In genomic region chr21:37871121-37871862, GRCh38 we compare ENCODE assay signal across 16 cellular contexts. TPM values are rescaled to one million over a fixed set of nuclear protein-coding genes. Genes with fewer than 3 reads are reported as not detected.
DNase-seq lines count a peak whose midpoint lies in the region; ATAC-seq and TF ChIP-seq lines count a peak whose summit lies in the region.
"Had no signal": no experiment of that assay in that cellular context is flagged by ENCODE, and none has a peak within 500 bp of the region (broad histone marks: within the 10 kb centered on the region; RNA-seq: fewer than 3 reads in every experiment).

No MANE protein-coding gene starts in this region.

- TF ChIP-seq CTCF in AG09309 (IDR thresholded peaks at IDR 0.05; ENCODE audit: control insufficient read depth, insufficient read depth, low read depth, low read length, missing control alignments) (no peak), choroid plexus epithelial cell (conservative IDR thresholded peaks at IDR 0.05; ENCODE audit: low read depth, low read length) (no peak), natural killer cell (IDR thresholded peaks at IDR 0.05) (no peak)

- no peak overlapping the region for H3K4me3 ChIP-seq in AG09309 (ENCODE audit: control insufficient read depth, low read depth, low read length)
- H3K4me3 ChIP-seq in choroid plexus epithelial cell (ENCODE audit: low read depth, low read length): no peak overlapping the region

- no peak overlapping the region for H3K27ac Mint-ChIP-seq in natural killer cell
- H3K27ac Mint-ChIP-seq: activated naive CD4-positive, alpha-beta T cell treated with anti-CD3 and anti-CD28 coated beads, Interleukin-2, amount 10 ng/mL, durations not matched to agents 7 days and 5 days had no signal

- peak; percentile 67 for DNase-seq in AG09309 (ENCODE audit: low read depth)
- peak; percentile 78 for DNase-seq in M059J (ENCODE audit: low read depth)
- DNase-seq in choroid plexus epithelial cell (ENCODE audit: low read depth): peak; percentile 83
- DNase-seq in kidney tubule cell (ENCODE audit: low spot score): peak; percentile 74
- no peak for DNase-seq in activated T-cell treated with anti-CD3 and anti-CD28 coated beads, Interleukin-2, amount 50 U/mL, for 1 hour
- no peak for DNase-seq in SHP77 (lab: John Stamatoyannopoulos, UW)
- no peak for DNase-seq in natural killer cell
- DNase-seq: activated CD8-positive, alpha-beta memory T cell treated with anti-CD3 and anti-CD28 coated beads, Interleukin-2, amount 50 U/mL, for 4 hours; activated naive CD4-positive, alpha-beta T cell treated with anti-CD3 and anti-CD28 coated beads, Interleukin-2, amount 10 ng/mL, durations not matched to agents 7 days and 5 days; DMS79 treated with DMSO at 0.1 percent for 48 hours; midbrain; NCI-H1436; NCI-H526 had no signal

- H3K9me3 Mint-ChIP-seq in natural killer cell: no peaks in the 10 kb centered on the region
- H3K9me3 Mint-ChIP-seq: activated naive CD4-positive, alpha-beta T cell treated with anti-CD3 and anti-CD28 coated beads, Interleukin-2, amount 10 ng/mL, durations not matched to agents 7 days and 5 days had no signal

- H3K4me3 Mint-ChIP-seq in natural killer cell: no peak overlapping the region
- H3K4me3 Mint-ChIP-seq: activated naive CD4-positive, alpha-beta T cell treated with anti-CD3 and anti-CD28 coated beads, Interleukin-2, amount 10 ng/mL, durations not matched to agents 7 days and 5 days had no signal

- ATAC-seq in HG02885 (IDR thresholded peaks at IDR 0.05; ENCODE audit: poor library complexity, unreplicated experiment): no peak
- ATAC-seq in natural killer cell: no peak
- ATAC-seq: Panc1 had no signal

- no peaks in the 10 kb centered on the region for H3K36me3 Mint-ChIP-seq in natural killer cell
- H3K36me3 Mint-ChIP-seq: activated naive CD4-positive, alpha-beta T cell treated with anti-CD3 and anti-CD28 coated beads, Interleukin-2, amount 10 ng/mL, durations not matched to agents 7 days and 5 days had no signal

- intact Hi-C loops in natural killer cell (cut with micrococcal nuclease): no loop called here

- no peaks in the 10 kb centered on the region for H3K4me1 Mint-ChIP-seq in natural killer cell
- H3K4me1 Mint-ChIP-seq: activated naive CD4-positive, alpha-beta T cell treated with anti-CD3 and anti-CD28 coated beads, Interleukin-2, amount 10 ng/mL, durations not matched to agents 7 days and 5 days had no signal

- H3K27me3 Mint-ChIP-seq in natural killer cell (ENCODE audit: low read depth in 2 of 2): peaks cover 3 to 10% of the 10 kb centered on the region in 2 donors

RNA-seq across cellular contexts. Expression of gene KCNJ6, which starts 45.0 kb away (rescaled TPM):
- 0.12 and 0.15 TPM in 2 replicates for total RNA-seq in M059J (2014; rRNA removed; shearing (Covaris generic))
- not detected for total RNA-seq in natural killer cell
- total RNA-seq: T-helper 1 cell treated with Interleukin-12 subunit alpha and Interleukin-12 subunit beta and Interleukin-4 antibody, amounts not matched to agents 30 ng/mL and 1 ng/mL, for 36 hours had no signal

Comparison
In these comparisons a context has a peak if more than half of its experiments do, and no peak if none do; other contexts are left out.
1. DNase-seq: peak in AG09309 (single experiment), M059J (single experiment), choroid plexus epithelial cell (single experiment) and kidney tubule cell (single experiment); none in activated T-cell treated with anti-CD3 and anti-CD28 coated beads, Interleukin-2, amount 50 U/mL, for 1 hour (single experiment), SHP77 (0 of 2) and natural killer cell (single experiment).